Comparison of ENCODE assay signal across 1 cellular context in genomic region chr13:113129921-113130750, GRCh38.
TF ChIP-seq lines count a peak whose summit lies in the region.

No MANE protein-coding gene starts in this region.

TF ChIP-seq in H1, 55 proteins besides CTCF, POLR2A, EP300 and RAD21:
- TF ChIP-seq ATF2 (IDR thresholded peaks at IDR 0.05; ENCODE audit: low read length), result no peak
- no peak for TF ChIP-seq POLR2AphosphoS5 (IDR thresholded peaks at IDR 0.05; ENCODE audit: low read depth, low read length)
- no peak for TF ChIP-seq TAF7 (optimal IDR thresholded peaks at IDR 0.05; ENCODE audit: borderline replicate concordance, low read depth, low read length)
- TF ChIP-seq SP4 (IDR thresholded peaks at IDR 0.05; ENCODE audit: low read length), result no peak
- no peak for TF ChIP-seq SAP30 (IDR thresholded peaks at IDR 0.05; ENCODE audit: insufficient read depth, insufficient replicate concordance, low read length)
- no peak for TF ChIP-seq EGR1 (IDR thresholded peaks at IDR 0.05; ENCODE audit: borderline replicate concordance, low read depth, low read length)
- TF ChIP-seq CBX8 (IDR thresholded peaks at IDR 0.05; ENCODE audit: borderline replicate concordance, low read depth, low read length), result no peak
- no peak for TF ChIP-seq GABPA (IDR thresholded peaks at IDR 0.05; ENCODE audit: borderline replicate concordance, insufficient read depth, low read length)
- TF ChIP-seq CBX5 (IDR thresholded peaks at IDR 0.05; ENCODE audit: low read depth, low read length), result no peak
- TF ChIP-seq ZNF274 (IDR thresholded peaks at IDR 0.05; ENCODE audit: borderline replicate concordance, extremely low read depth, low read length), result no peak
- no peak for TF ChIP-seq RNF2 (IDR thresholded peaks at IDR 0.05; ENCODE audit: borderline replicate concordance, low read depth, low read length, missing control alignments, poor library complexity, severe bottlenecking)
- TF ChIP-seq USF2 (IDR thresholded peaks at IDR 0.05; ENCODE audit: low read length), result no peak
- no peak for TF ChIP-seq RFX5 (IDR thresholded peaks at IDR 0.05; ENCODE audit: borderline replicate concordance, low read depth, low read length)
- TF ChIP-seq KDM5A (IDR thresholded peaks at IDR 0.05; ENCODE audit: low read length), result no peak
- no peak for TF ChIP-seq CHD1 (IDR thresholded peaks at IDR 0.05; ENCODE audit: low read depth, low read length)
- TF ChIP-seq CEBPB (IDR thresholded peaks at IDR 0.05; ENCODE audit: low read depth, low read length), result no peak
- no peak for TF ChIP-seq PHF8 (conservative IDR thresholded peaks at IDR 0.05; ENCODE audit: low read depth, low read length)
- TF ChIP-seq E2F6 (IDR thresholded peaks at IDR 0.05), result no peak
